8 cellular contexts compared by ENCODE assay signal in genomic region chr17:39730095-39730921, GRCh38. TPM values are rescaled to one million over a fixed set of nuclear protein-coding genes. Genes with fewer than 3 reads are reported as not detected.
A peak's percentile ranks its signal among the peaks of the same experiment; 100 is the strongest.
DNase-seq lines count a peak whose midpoint lies in the region; TF ChIP-seq lines count a peak whose summit lies in the region.

TSS of gene MIEN1 (minus strand) at chr17:39730532. CDS start at chr17:39730495, 37 bp downstream.

- H3K4me3 ChIP-seq in H7 (ENCODE audit: insufficient read depth, low read depth, low read length) (peak within 1 kb of the TSS; percentile 73), SJSA1 (peak within 1 kb of the TSS; percentile 76), neutrophil (ENCODE audit: low read depth in 1 of 2, low read length in 1 of 2) (peak within 1 kb of the TSS; percentile 71 to 91)

- H3K4me1 ChIP-seq in SJSA1 (replicated peaks) (peaks cover 9% of the 10 kb centered on the region), neutrophil (ENCODE audit: control insufficient read depth in 1 of 2, insufficient read depth in 1 of 2, low read depth in 1 of 2, low read length in 1 of 2) (peaks cover 15 to 17% of the 10 kb centered on the region in 2 experiments)

- H3K27ac ChIP-seq in SJSA1 (peak within 1 kb of the TSS; percentile 80), neutrophil (peak within 1 kb of the TSS; percentile 95), substantia nigra (ENCODE audit: low read depth, low read length, poor library complexity, severe bottlenecking) (peak within 1 kb of the TSS; percentile 82)

- H3K9me3 ChIP-seq in SJSA1 (replicated peaks) (no peaks in the 10 kb centered on the region), neutrophil (no peaks in the 10 kb centered on the region)

- peak; percentile 94 for TF ChIP-seq CTCF in neutrophil (IDR thresholded peaks at IDR 0.05)

- peaks cover 9% of the 10 kb centered on the region for H3K36me3 ChIP-seq in H7 (replicated peaks; ENCODE audit: control insufficient read depth, insufficient read depth, low read length)
- H3K36me3 ChIP-seq in SJSA1, result peaks cover 37% of the 10 kb centered on the region
- H3K36me3 ChIP-seq in neutrophil, result peaks cover 33% of the 10 kb centered on the region

- H3K27me3 ChIP-seq in H7 (ENCODE audit: control insufficient read depth, insufficient read depth, low read length) (no peaks in the 10 kb centered on the region), SJSA1 (replicated peaks) (no peaks in the 10 kb centered on the region), neutrophil (peaks cover 36% of the 10 kb centered on the region)

- in situ Hi-C loops in G401 (cut with HindIII; ENCODE audit: low sequenced_read_pairs), result no loop called here

- DNase-seq in G401 (ENCODE audit: low spot score), result peak; percentile 85
- peak; percentile 99 for DNase-seq in H7
- DNase-seq in M059J (ENCODE audit: low read depth), result peak; percentile 72
- peak; percentile 90 to 92 for DNase-seq in SJSA1 (ENCODE audit: low read depth in 1 of 2, low spot score in 2 of 2)
- DNase-seq in activated naive CD4-positive, alpha-beta T cell (lab: John Stamatoyannopoulos, UW), result peak; percentile 93 to 97 (median 94)
- peak; percentile 60 for DNase-seq in foreskin melanocyte
- DNase-seq in substantia nigra (lab: John Stamatoyannopoulos, UW), result peak; percentile 24 to 97 (median 85)

RNA-seq across cellular contexts. Expression of gene MIEN1, which starts in this region (rescaled TPM):
- total RNA-seq in G401 (2014; rRNA removed; shearing (Covaris generic)), result 28.0 and 61.8 TPM in 2 replicates
- total RNA-seq in H7 (2014; rRNA removed; shearing (Covaris generic)), result 47.7 and 56.1 TPM in 2 replicates
- 84.5 and 89.4 TPM in 2 replicates for total RNA-seq in M059J (2014; rRNA removed; shearing (Covaris generic))
- total RNA-seq in SJSA1 (2014; rRNA removed; shearing (Covaris generic)), result 53.3 and 99.4 TPM in 2 replicates

Comparison
In these comparisons a context has a peak if more than half of its experiments do, and no peak if none do; other contexts are left out.
1. Peak in every context shown above with its lines: DNase-seq, H3K4me3 ChIP-seq and H3K27ac ChIP-seq.